In the genomic region with DNA sequence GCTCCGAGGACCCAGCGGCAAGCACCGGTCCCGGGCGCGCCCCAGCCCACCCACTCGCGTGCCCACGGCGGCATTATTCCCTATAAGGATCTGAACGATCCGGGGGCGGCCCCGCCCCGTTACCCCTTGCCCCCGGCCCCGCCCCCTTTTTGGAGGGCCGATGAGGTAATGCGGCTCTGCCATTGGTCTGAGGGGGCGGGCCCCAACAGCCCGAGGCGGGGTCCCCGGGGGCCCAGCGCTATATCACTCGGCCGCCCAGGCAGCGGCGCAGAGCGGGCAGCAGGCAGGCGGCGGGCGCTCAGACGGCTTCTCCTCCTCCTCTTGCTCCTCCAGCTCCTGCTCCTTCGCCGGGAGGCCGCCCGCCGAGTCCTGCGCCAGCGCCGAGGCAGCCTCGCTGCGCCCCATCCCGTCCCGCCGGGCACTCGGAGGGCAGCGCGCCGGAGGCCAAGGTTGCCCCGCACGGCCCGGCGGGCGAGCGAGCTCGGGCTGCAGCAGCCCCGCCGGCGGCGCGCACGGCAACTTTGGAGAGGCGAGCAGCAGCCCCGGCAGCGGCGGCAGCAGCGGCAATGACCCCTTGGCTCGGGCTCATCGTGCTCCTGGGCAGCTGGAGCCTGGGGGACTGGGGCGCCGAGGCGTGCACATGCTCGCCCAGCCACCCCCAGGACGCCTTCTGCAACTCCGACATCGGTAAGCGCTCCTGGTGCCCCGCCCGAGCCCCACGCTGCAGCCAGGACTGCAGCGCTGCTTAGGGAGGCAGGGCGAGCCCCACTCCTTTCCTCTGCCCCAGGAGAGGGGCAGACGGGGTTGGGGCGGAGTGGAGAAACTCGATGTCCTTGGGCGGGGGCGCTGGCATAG, we compare ENCODE assay signal across 8 cellular contexts. TPM values are rescaled to one million over a fixed set of nuclear protein-coding genes. Genes with fewer than 3 reads are reported as not detected.
DNase-seq lines count a peak whose midpoint lies in the region; ATAC-seq and TF ChIP-seq lines count a peak whose summit lies in the region.

TIMP3 (plus strand) TSS at position 270 of the 855 bp plus-strand sequence; CDS start at position 567, 297 bp downstream.

- DNase-seq in AG09319 (ENCODE audit: extremely low read depth, low read depth) (peak; percentile 66), LHCN-M2 (ENCODE audit: low read depth) (peak; percentile 66), brain microvascular endothelial cell (peak; percentile 72), retinal pigment epithelial cell (ENCODE audit: low read depth) (peak; percentile 47), GM10248 (ENCODE audit: extremely low spot score) (no peak)
- DNase-seq in effector memory CD4-positive, alpha-beta T cell: no peak

- POLR2A ChIA-PET in GM10248 (lab: Yijun Ruan, JAX): no interaction called here

- no peaks in the 10 kb centered on the region for H3K27me3 ChIP-seq in brain microvascular endothelial cell (replicated peaks)
- H3K27me3 ChIP-seq in effector memory CD4-positive, alpha-beta T cell (replicated peaks; ENCODE audit: control insufficient read depth, insufficient read depth, low read length, poor library complexity, severe bottlenecking): peaks cover 37% of the 10 kb centered on the region

- no peaks in the 10 kb centered on the region for H3K9me3 ChIP-seq in effector memory CD4-positive, alpha-beta T cell (ENCODE audit: control insufficient read depth, low read length)

- H3K4me3 ChIP-seq in brain microvascular endothelial cell (ENCODE audit: low read depth, low read length) (peak within 1 kb of the TSS; percentile 85), iPS-11a (ENCODE audit: low read depth, low read length) (peak within 1 kb of the TSS; percentile 47), retinal pigment epithelial cell (ENCODE audit: low read length) (peak within 1 kb of the TSS; percentile 100)
- H3K4me3 ChIP-seq in effector memory CD4-positive, alpha-beta T cell (ENCODE audit: insufficient read depth, low read depth, low read length, poor library complexity, severe bottlenecking): no peak within 1 kb of the TSS

- ATAC-seq in HG02798 (IDR thresholded peaks at IDR 0.05; ENCODE audit: poor library complexity, unreplicated experiment): no peak

- H3K36me3 ChIP-seq in brain microvascular endothelial cell (replicated peaks): peaks cover 8% of the 10 kb centered on the region
- H3K36me3 ChIP-seq in effector memory CD4-positive, alpha-beta T cell (ENCODE audit: control insufficient read depth, insufficient read depth, low read length): no peaks in the 10 kb centered on the region

- in situ Hi-C loops in brain microvascular endothelial cell (cut with HindIII; ENCODE audit: low pct_ligation_motif_present, low sequenced_read_pairs): no loop called here

- CTCF ChIA-PET in GM10248 (lab: Yijun Ruan, JAX): interaction anchor here (1.4 kb wide), 1 partner anchor 10 kb away, joined by 3 read pairs; no protein-coding TSS in a partner anchor

- no peaks in the 10 kb centered on the region for H3K4me1 ChIP-seq in effector memory CD4-positive, alpha-beta T cell (ENCODE audit: control insufficient read depth, insufficient read depth, low read length, poor library complexity, severe bottlenecking)

- TF ChIP-seq CTCF in AG09319 (IDR thresholded peaks at IDR 0.05; ENCODE audit: low read depth, low read length): no peak
- TF ChIP-seq CTCF in brain microvascular endothelial cell (IDR thresholded peaks at IDR 0.05; ENCODE audit: low read depth, low read length, missing control alignments): no peak
- no peak for TF ChIP-seq CTCF in retinal pigment epithelial cell (conservative IDR thresholded peaks at IDR 0.05; ENCODE audit: low read depth, low read length)
- no peak for TF ChIP-seq CTCF in GM10248 (IDR thresholded peaks at IDR 0.05; ENCODE audit: control extremely low read depth, extremely low read depth, low read depth, missing control alignments)

- H3K27ac ChIP-seq in brain microvascular endothelial cell: peak within 1 kb of the TSS; percentile 36
- H3K27ac ChIP-seq in effector memory CD4-positive, alpha-beta T cell (ENCODE audit: insufficient read depth, low read length, poor library complexity, severe bottlenecking): no peak within 1 kb of the TSS

RNA-seq across cellular contexts. Expression of gene TIMP3, which starts in this region (rescaled TPM):
- 19.6 and 41.0 TPM in 2 replicates for total RNA-seq in LHCN-M2 (2014; rRNA removed)
- polyA plus RNA-seq in LHCN-M2 (2012): 11.9 TPM

Comparison
In these comparisons a context has a peak if more than half of its experiments do, and no peak if none do; other contexts are left out.
1. DNase-seq: peak in AG09319 (single experiment), LHCN-M2 (single experiment), brain microvascular endothelial cell (single experiment) and retinal pigment epithelial cell (single experiment); none in GM10248 (single experiment) and effector memory CD4-positive, alpha-beta T cell (0 of 3).